ENCODE assay signal across 1 cellular context in the genomic region with DNA sequence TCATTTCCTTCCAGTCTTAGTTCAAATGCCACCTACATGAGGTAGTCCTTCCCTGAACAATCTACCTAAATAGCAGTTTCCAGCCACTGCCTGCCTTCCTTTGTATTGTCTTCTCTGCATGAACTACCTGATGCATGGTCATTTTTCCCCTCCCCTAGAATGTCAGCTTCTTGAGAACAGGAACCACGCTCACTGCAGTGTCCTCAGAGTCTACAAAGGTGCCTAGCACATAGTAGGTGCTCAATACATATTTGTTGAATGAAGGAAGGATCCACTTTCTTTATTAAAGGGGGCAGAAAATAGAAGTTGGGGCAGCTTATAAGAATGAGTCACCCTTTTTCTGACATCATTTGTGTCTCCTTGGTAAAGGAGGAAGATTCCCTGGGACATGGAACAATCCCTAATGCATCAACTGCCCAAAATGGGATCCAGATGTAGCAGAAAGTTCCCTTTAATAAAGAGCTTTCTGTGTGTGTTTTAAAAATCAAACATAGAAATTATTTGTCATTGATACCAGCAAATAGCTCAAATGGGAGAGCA.
TF ChIP-seq lines count a peak whose summit lies in the region.

No MANE protein-coding gene starts in this region.

TF ChIP-seq in HepG2, 621 proteins besides CTCF, POLR2A, EP300 and RAD21:
- TF ChIP-seq ZKSCAN1 (IDR thresholded peaks at IDR 0.05; ENCODE audit: low read length) (peak; percentile 69; the same call in 1 of the 2 replicates), ZEB1 (IDR thresholded peaks at IDR 0.05; ENCODE audit: insufficient replicate concordance, low read depth) (no peak)
- TF ChIP-seq, protein P1, sequence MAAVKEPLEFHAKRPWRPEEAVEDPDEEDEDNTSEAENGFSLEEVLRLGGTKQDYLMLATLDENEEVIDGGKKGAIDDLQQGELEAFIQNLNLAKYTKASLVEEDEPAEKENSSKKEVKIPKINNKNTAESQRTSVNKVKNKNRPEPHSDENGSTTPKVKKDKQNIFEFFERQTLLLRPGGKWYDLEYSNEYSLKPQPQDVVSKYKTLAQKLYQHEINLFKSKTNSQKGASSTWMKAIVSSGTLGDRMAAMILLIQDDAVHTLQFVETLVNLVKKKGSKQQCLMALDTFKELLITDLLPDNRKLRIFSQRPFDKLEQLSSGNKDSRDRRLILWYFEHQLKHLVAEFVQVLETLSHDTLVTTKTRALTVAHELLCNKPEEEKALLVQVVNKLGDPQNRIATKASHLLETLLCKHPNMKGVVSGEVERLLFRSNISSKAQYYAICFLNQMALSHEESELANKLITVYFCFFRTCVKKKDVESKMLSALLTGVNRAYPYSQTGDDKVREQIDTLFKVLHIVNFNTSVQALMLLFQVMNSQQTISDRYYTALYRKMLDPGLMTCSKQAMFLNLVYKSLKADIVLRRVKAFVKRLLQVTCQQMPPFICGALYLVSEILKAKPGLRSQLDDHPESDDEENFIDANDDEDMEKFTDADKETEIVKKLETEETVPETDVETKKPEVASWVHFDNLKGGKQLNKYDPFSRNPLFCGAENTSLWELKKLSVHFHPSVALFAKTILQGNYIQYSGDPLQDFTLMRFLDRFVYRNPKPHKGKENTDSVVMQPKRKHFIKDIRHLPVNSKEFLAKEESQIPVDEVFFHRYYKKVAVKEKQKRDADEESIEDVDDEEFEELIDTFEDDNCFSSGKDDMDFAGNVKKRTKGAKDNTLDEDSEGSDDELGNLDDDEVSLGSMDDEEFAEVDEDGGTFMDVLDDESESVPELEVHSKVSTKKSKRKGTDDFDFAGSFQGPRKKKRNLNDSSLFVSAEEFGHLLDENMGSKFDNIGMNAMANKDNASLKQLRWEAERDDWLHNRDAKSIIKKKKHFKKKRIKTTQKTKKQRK (IDR thresholded peaks at IDR 0.05; ENCODE audit: low read length) = no peak
